ENCODE assay signal across 1 cellular context in the genomic region with DNA sequence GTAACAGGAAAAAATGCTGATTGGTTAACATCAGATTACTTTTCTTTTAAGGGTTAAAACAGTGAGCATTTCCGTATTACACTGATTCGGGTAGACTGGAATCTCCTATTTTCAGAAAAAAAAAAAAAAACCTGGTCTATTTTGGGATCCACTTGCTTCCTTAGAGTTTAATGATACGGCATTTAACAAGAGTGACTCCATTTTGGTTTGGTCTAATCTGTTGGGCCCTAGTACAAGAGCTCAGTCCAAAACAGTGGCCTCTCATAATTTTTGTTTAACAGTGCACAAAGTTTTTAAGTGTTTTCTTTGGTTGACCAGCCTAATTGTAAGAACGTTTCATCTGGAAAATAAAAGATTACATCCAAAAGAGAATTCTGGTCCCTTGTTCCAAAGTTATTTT.
TF ChIP-seq lines count a peak whose summit lies in the region.

No MANE protein-coding gene starts in this region.

TF ChIP-seq in K562, 482 proteins besides CTCF, POLR2A, EP300 and RAD21 (continued from another document and continues in another):
- TF ChIP-seq, protein P1, sequence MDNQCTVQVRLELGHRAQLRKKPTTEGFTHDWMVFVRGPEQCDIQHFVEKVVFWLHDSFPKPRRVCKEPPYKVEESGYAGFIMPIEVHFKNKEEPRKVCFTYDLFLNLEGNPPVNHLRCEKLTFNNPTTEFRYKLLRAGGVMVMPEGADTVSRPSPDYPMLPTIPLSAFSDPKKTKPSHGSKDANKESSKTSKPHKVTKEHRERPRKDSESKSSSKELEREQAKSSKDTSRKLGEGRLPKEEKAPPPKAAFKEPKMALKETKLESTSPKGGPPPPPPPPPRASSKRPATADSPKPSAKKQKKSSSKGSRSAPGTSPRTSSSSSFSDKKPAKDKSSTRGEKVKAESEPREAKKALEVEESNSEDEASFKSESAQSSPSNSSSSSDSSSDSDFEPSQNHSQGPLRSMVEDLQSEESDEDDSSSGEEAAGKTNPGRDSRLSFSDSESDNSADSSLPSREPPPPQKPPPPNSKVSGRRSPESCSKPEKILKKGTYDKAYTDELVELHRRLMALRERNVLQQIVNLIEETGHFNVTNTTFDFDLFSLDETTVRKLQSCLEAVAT (IDR thresholded peaks at IDR 0.05) = no peak
- TF ChIP-seq ZNF57 (CRISPR knock-in tag; IDR thresholded peaks at IDR 0.05) = no peak
- TF ChIP-seq THRAP3 (IDR thresholded peaks at IDR 0.05; ENCODE audit: borderline replicate concordance) = no peak
- TF ChIP-seq, protein P2, sequence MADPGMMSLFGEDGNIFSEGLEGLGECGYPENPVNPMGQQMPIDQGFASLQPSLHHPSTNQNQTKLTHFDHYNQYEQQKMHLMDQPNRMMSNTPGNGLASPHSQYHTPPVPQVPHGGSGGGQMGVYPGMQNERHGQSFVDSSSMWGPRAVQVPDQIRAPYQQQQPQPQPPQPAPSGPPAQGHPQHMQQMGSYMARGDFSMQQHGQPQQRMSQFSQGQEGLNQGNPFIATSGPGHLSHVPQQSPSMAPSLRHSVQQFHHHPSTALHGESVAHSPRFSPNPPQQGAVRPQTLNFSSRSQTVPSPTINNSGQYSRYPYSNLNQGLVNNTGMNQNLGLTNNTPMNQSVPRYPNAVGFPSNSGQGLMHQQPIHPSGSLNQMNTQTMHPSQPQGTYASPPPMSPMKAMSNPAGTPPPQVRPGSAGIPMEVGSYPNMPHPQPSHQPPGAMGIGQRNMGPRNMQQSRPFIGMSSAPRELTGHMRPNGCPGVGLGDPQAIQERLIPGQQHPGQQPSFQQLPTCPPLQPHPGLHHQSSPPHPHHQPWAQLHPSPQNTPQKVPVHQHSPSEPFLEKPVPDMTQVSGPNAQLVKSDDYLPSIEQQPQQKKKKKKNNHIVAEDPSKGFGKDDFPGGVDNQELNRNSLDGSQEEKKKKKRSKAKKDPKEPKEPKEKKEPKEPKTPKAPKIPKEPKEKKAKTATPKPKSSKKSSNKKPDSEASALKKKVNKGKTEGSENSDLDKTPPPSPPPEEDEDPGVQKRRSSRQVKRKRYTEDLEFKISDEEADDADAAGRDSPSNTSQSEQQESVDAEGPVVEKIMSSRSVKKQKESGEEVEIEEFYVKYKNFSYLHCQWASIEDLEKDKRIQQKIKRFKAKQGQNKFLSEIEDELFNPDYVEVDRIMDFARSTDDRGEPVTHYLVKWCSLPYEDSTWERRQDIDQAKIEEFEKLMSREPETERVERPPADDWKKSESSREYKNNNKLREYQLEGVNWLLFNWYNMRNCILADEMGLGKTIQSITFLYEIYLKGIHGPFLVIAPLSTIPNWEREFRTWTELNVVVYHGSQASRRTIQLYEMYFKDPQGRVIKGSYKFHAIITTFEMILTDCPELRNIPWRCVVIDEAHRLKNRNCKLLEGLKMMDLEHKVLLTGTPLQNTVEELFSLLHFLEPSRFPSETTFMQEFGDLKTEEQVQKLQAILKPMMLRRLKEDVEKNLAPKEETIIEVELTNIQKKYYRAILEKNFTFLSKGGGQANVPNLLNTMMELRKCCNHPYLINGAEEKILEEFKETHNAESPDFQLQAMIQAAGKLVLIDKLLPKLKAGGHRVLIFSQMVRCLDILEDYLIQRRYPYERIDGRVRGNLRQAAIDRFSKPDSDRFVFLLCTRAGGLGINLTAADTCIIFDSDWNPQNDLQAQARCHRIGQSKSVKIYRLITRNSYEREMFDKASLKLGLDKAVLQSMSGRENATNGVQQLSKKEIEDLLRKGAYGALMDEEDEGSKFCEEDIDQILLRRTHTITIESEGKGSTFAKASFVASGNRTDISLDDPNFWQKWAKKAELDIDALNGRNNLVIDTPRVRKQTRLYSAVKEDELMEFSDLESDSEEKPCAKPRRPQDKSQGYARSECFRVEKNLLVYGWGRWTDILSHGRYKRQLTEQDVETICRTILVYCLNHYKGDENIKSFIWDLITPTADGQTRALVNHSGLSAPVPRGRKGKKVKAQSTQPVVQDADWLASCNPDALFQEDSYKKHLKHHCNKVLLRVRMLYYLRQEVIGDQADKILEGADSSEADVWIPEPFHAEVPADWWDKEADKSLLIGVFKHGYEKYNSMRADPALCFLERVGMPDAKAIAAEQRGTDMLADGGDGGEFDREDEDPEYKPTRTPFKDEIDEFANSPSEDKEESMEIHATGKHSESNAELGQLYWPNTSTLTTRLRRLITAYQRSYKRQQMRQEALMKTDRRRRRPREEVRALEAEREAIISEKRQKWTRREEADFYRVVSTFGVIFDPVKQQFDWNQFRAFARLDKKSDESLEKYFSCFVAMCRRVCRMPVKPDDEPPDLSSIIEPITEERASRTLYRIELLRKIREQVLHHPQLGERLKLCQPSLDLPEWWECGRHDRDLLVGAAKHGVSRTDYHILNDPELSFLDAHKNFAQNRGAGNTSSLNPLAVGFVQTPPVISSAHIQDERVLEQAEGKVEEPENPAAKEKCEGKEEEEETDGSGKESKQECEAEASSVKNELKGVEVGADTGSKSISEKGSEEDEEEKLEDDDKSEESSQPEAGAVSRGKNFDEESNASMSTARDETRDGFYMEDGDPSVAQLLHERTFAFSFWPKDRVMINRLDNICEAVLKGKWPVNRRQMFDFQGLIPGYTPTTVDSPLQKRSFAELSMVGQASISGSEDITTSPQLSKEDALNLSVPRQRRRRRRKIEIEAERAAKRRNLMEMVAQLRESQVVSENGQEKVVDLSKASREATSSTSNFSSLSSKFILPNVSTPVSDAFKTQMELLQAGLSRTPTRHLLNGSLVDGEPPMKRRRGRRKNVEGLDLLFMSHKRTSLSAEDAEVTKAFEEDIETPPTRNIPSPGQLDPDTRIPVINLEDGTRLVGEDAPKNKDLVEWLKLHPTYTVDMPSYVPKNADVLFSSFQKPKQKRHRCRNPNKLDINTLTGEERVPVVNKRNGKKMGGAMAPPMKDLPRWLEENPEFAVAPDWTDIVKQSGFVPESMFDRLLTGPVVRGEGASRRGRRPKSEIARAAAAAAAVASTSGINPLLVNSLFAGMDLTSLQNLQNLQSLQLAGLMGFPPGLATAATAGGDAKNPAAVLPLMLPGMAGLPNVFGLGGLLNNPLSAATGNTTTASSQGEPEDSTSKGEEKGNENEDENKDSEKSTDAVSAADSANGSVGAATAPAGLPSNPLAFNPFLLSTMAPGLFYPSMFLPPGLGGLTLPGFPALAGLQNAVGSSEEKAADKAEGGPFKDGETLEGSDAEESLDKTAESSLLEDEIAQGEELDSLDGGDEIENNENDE (IDR thresholded peaks at IDR 0.05; ENCODE audit: low read depth, low read length) = no peak
- TF ChIP-seq HDAC6 (IDR thresholded peaks at IDR 0.05; ENCODE audit: low read depth, low read length) = no peak
- TF ChIP-seq, protein P3, sequence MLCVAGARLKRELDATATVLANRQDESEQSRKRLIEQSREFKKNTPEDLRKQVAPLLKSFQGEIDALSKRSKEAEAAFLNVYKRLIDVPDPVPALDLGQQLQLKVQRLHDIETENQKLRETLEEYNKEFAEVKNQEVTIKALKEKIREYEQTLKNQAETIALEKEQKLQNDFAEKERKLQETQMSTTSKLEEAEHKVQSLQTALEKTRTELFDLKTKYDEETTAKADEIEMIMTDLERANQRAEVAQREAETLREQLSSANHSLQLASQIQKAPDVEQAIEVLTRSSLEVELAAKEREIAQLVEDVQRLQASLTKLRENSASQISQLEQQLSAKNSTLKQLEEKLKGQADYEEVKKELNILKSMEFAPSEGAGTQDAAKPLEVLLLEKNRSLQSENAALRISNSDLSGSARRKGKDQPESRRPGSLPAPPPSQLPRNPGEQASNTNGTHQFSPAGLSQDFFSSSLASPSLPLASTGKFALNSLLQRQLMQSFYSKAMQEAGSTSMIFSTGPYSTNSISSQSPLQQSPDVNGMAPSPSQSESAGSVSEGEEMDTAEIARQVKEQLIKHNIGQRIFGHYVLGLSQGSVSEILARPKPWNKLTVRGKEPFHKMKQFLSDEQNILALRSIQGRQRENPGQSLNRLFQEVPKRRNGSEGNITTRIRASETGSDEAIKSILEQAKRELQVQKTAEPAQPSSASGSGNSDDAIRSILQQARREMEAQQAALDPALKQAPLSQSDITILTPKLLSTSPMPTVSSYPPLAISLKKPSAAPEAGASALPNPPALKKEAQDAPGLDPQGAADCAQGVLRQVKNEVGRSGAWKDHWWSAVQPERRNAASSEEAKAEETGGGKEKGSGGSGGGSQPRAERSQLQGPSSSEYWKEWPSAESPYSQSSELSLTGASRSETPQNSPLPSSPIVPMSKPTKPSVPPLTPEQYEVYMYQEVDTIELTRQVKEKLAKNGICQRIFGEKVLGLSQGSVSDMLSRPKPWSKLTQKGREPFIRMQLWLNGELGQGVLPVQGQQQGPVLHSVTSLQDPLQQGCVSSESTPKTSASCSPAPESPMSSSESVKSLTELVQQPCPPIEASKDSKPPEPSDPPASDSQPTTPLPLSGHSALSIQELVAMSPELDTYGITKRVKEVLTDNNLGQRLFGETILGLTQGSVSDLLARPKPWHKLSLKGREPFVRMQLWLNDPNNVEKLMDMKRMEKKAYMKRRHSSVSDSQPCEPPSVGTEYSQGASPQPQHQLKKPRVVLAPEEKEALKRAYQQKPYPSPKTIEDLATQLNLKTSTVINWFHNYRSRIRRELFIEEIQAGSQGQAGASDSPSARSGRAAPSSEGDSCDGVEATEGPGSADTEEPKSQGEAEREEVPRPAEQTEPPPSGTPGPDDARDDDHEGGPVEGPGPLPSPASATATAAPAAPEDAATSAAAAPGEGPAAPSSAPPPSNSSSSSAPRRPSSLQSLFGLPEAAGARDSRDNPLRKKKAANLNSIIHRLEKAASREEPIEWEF (CRISPR knock-in tag; IDR thresholded peaks at IDR 0.05) = no peak
- TF ChIP-seq MTA2 (IDR thresholded peaks at IDR 0.05; ENCODE audit: low read depth) = no peak
- no peak for TF ChIP-seq ZNF3 (CRISPR knock-in tag; IDR thresholded peaks at IDR 0.05)
- TF ChIP-seq ZNF644 (tag; IDR thresholded peaks at IDR 0.05; ENCODE audit: low read depth) = peak; percentile 66; the same call in 1 of the 2 replicates
- TF ChIP-seq ESRRB (CRISPR knock-in tag; IDR thresholded peaks at IDR 0.05; ENCODE audit: borderline replicate concordance) = no peak
- TF ChIP-seq, protein P4, sequence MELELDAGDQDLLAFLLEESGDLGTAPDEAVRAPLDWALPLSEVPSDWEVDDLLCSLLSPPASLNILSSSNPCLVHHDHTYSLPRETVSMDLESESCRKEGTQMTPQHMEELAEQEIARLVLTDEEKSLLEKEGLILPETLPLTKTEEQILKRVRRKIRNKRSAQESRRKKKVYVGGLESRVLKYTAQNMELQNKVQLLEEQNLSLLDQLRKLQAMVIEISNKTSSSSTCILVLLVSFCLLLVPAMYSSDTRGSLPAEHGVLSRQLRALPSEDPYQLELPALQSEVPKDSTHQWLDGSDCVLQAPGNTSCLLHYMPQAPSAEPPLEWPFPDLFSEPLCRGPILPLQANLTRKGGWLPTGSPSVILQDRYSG (tag; conservative IDR thresholded peaks at IDR 0.05; ENCODE audit: low read depth) = peak; percentile 73; the same call in 1 of the 2 replicates
- no peak for TF ChIP-seq MED1 (CRISPR knock-in tag; IDR thresholded peaks at IDR 0.05; ENCODE audit: borderline replicate concordance)
- TF ChIP-seq, protein P5, sequence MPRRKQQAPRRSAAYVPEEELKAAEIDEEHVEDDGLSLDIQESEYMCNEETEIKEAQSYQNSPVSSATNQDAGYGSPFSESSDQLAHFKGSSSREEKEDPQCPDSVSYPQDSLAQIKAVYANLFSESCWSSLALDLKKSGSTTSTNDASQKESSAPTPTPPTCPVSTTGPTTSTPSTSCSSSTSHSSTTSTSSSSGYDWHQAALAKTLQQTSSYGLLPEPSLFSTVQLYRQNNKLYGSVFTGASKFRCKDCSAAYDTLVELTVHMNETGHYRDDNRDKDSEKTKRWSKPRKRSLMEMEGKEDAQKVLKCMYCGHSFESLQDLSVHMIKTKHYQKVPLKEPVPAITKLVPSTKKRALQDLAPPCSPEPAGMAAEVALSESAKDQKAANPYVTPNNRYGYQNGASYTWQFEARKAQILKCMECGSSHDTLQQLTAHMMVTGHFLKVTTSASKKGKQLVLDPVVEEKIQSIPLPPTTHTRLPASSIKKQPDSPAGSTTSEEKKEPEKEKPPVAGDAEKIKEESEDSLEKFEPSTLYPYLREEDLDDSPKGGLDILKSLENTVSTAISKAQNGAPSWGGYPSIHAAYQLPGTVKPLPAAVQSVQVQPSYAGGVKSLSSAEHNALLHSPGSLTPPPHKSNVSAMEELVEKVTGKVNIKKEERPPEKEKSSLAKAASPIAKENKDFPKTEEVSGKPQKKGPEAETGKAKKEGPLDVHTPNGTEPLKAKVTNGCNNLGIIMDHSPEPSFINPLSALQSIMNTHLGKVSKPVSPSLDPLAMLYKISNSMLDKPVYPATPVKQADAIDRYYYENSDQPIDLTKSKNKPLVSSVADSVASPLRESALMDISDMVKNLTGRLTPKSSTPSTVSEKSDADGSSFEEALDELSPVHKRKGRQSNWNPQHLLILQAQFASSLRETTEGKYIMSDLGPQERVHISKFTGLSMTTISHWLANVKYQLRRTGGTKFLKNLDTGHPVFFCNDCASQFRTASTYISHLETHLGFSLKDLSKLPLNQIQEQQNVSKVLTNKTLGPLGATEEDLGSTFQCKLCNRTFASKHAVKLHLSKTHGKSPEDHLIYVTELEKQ (CRISPR knock-in tag; IDR thresholded peaks at IDR 0.05) = no peak
